ENCODE assay signal across 8 cellular contexts in genomic region chr3:45167011-45167911, GRCh38. TPM values are rescaled to one million over a fixed set of nuclear protein-coding genes. Genes with fewer than 3 reads are reported as not detected.
DNase-seq lines count a peak whose midpoint lies in the region; ATAC-seq and TF ChIP-seq lines count a peak whose summit lies in the region.

No MANE protein-coding gene starts in this region.

- TF ChIP-seq CTCF in GM10248 (IDR thresholded peaks at IDR 0.05; ENCODE audit: control extremely low read depth, extremely low read depth, low read depth, missing control alignments) (no peak), lung (IDR thresholded peaks at IDR 0.05; ENCODE audit: control extremely low read depth, extremely low read depth) (no peak)

- H3K27me3 Mint-ChIP-seq in activated CD4-positive, alpha-beta memory T cell treated with anti-CD3 and anti-CD28 coated beads for 36 hours, result no peaks in the 10 kb centered on the region

- peak; percentile 86 for ATAC-seq in HG03095 (IDR thresholded peaks at IDR 0.05; ENCODE audit: unreplicated experiment)
- ATAC-seq in lung (ENCODE audit: insufficient read depth, low FRiP score), result peak; percentile 91

- H3K4me1 ChIP-seq in duodenal mucosa (ENCODE audit: control insufficient read depth in 1 of 2, insufficient read depth in 2 of 2, low read length in 2 of 2) (peaks cover 17 to 19% of the 10 kb centered on the region in 2 donors), lung (ENCODE audit: control insufficient read depth in 2 of 2, insufficient read depth in 2 of 2, low read length in 2 of 2) (no peaks in the 10 kb centered on the region)

- POLR2A ChIA-PET in GM10248 (lab: Yijun Ruan, JAX), result no interaction called here
- POLR2A ChIA-PET in activated CD4-positive, alpha-beta memory T cell treated with anti-CD3 and anti-CD28 coated beads for 36 hours (lab: Charles Lee), result interaction anchor here (1.6 kb wide), 1 partner anchor 12 kb away, joined by 6 read pairs; no protein-coding TSS in a partner anchor

- H3K36me3 ChIP-seq in duodenal mucosa (ENCODE audit: control insufficient read depth in 1 of 2, insufficient read depth in 2 of 2, low read length in 2 of 2) (no peaks in the 10 kb centered on the region), lung (ENCODE audit: control insufficient read depth in 2 of 2, insufficient read depth in 2 of 2, low read length in 2 of 2) (no peaks in the 10 kb centered on the region)

- peak overlapping the region; percentile 88 for H3K27ac Mint-ChIP-seq in activated CD4-positive, alpha-beta memory T cell treated with anti-CD3 and anti-CD28 coated beads for 36 hours

- 13% methylated on average over 23 of the region's 23 CpGs for WGBS in lung, 2 donors

- H3K4me1 Mint-ChIP-seq in activated CD4-positive, alpha-beta memory T cell treated with anti-CD3 and anti-CD28 coated beads for 36 hours (ENCODE audit: low read depth), result peaks cover 24% of the 10 kb centered on the region

- H3K27me3 ChIP-seq in duodenal mucosa (ENCODE audit: control insufficient read depth in 1 of 2, insufficient read depth in 2 of 2, low read length in 2 of 2), result no peaks in the 10 kb centered on the region
- H3K27me3 ChIP-seq in lung (ENCODE audit: control insufficient read depth, insufficient read depth), result no peaks in the 10 kb centered on the region

- peak overlapping the region; percentile 22 for H3K27ac ChIP-seq in duodenal mucosa (ENCODE audit: low read depth, low read length)
- H3K27ac ChIP-seq in lung (ENCODE audit: low read depth in 1 of 2, low read length in 1 of 2), result peak overlapping the region; percentile 61 to 62

- DNase-seq in GM10248 (ENCODE audit: extremely low spot score) (peak; percentile 51), NCI-H460 (ENCODE audit: extremely low read depth, low read depth) (peak; percentile 93), lung (ENCODE audit: low spot score) (peak; percentile 89), D341Med (ENCODE audit: low spot score) (no peak)
- peak; percentile 95 for DNase-seq in activated CD4-positive, alpha-beta memory T cell treated with anti-CD3 and anti-CD28 coated beads for 36 hours
- peak; percentile 67 to 87 (median 71) for DNase-seq in stimulated activated CD4-positive, alpha-beta T cell treated with anti-CD3 and anti-CD28 coated beads, TNF-alpha, amount 100 ng/mL, for 24 hours (ENCODE audit: low read depth in 3 of 3)

- H3K36me3 Mint-ChIP-seq in activated CD4-positive, alpha-beta memory T cell treated with anti-CD3 and anti-CD28 coated beads for 36 hours, result no peaks in the 10 kb centered on the region

- CTCF ChIA-PET in GM10248 (lab: Yijun Ruan, JAX), result no interaction called here
- CTCF ChIA-PET in activated CD4-positive, alpha-beta memory T cell treated with anti-CD3 and anti-CD28 coated beads for 36 hours (lab: Charles Lee), result interaction anchor here (0.9 to 3.0 kb wide), 5 partner anchors 43 to 344 kb away, joined by 3 to 18 read pairs (median 6); no protein-coding TSS in a partner anchor

- H3K4me3 Mint-ChIP-seq in activated CD4-positive, alpha-beta memory T cell treated with anti-CD3 and anti-CD28 coated beads for 36 hours, result peak overlapping the region; percentile 58

- no peaks in the 10 kb centered on the region for H3K9me3 ChIP-seq in duodenal mucosa (ENCODE audit: control insufficient read depth in 1 of 2, low read length in 2 of 2)
- peaks cover 0 to 2% of the 10 kb centered on the region in 2 donors for H3K9me3 ChIP-seq in lung (ENCODE audit: control insufficient read depth in 2 of 2, insufficient read depth in 1 of 2, low read length in 1 of 2)

- intact Hi-C loops in activated CD4-positive, alpha-beta memory T cell treated with anti-CD3 and anti-CD28 coated beads for 36 hours (cut with micrococcal nuclease), result loop anchor here (1.0 to 5.0 kb wide), 4 partner anchors 41 to 130 kb away; no protein-coding TSS in a partner anchor

- H3K4me3 ChIP-seq in duodenal mucosa (ENCODE audit: low read depth in 1 of 2, low read length in 2 of 2) (peak overlapping the region in 1 of 2 donors; percentile 45), lung (no peak overlapping the region)

- H3K9me3 Mint-ChIP-seq in activated CD4-positive, alpha-beta memory T cell treated with anti-CD3 and anti-CD28 coated beads for 36 hours, result no peaks in the 10 kb centered on the region

- H3K9ac ChIP-seq in duodenal mucosa (ENCODE audit: low read depth in 1 of 2, low read length in 2 of 2), result no peak overlapping the region

RNA-seq across cellular contexts. Expression of gene CDCP1, which starts 21.1 kb away (rescaled TPM):
- 47.5 and 47.7 TPM in 2 replicates for total RNA-seq in NCI-H460 (2014; rRNA removed; shearing (Covaris generic))
- polyA plus RNA-seq in NCI-H460 (2014; cell fraction: nucleus; rRNA removed), result 3.3 and 4.3 TPM in 2 replicates
- under 1 TPM; 0.48 to 0.53 TPM for total RNA-seq in activated CD4-positive, alpha-beta memory T cell treated with anti-CD3 and anti-CD28 coated beads for 36 hours
- total RNA-seq in lung, result 10 to 100 TPM in 1 of 2 donors, 1 to 10 TPM in 1; 1.6 to 20.7 TPM
- polyA plus RNA-seq in lung, result 1 to 10 TPM; 3.6 to 4.8 TPM

RNA-seq across cellular contexts. Expression of gene TMEM158, which starts 58.8 kb away (rescaled TPM):
- total RNA-seq in NCI-H460 (2014; rRNA removed; shearing (Covaris generic)), result 22.1 and 27.1 TPM in 2 replicates
- polyA plus RNA-seq in NCI-H460 (2014; cell fraction: nucleus; rRNA removed), result 3.3 and 6.7 TPM in 2 replicates
- not detected for total RNA-seq in activated CD4-positive, alpha-beta memory T cell treated with anti-CD3 and anti-CD28 coated beads for 36 hours
- total RNA-seq in lung, result 1 to 10 TPM; 1.5 to 3.4 TPM
- 1 to 10 TPM; 1.1 to 1.2 TPM for polyA plus RNA-seq in lung
